1 cellular context compared by ENCODE assay signal in genomic region chr15:73397461-73397860, GRCh38.
TF ChIP-seq lines count a peak whose summit lies in the region.

No MANE protein-coding gene starts in this region.

TF ChIP-seq in WTC11, 78 proteins besides CTCF, POLR2A, EP300 and RAD21 (continued from another document):
- no peak for TF ChIP-seq PRDM15 (CRISPR knock-in tag; IDR thresholded peaks at IDR 0.05)
- no peak for TF ChIP-seq ZNF396 (CRISPR knock-in tag; IDR thresholded peaks at IDR 0.05; ENCODE audit: borderline replicate concordance)
- TF ChIP-seq CREB1 (CRISPR knock-in tag; IDR thresholded peaks at IDR 0.05) = no peak
- no peak for TF ChIP-seq FOXK1 (CRISPR knock-in tag; IDR thresholded peaks at IDR 0.05)
- no peak for TF ChIP-seq ZNF671 (CRISPR knock-in tag; IDR thresholded peaks at IDR 0.05)
- TF ChIP-seq GABPB1 (CRISPR knock-in tag; IDR thresholded peaks at IDR 0.05) = no peak
